Comparison of ENCODE assay signal across 29 cellular contexts in the genomic region with DNA sequence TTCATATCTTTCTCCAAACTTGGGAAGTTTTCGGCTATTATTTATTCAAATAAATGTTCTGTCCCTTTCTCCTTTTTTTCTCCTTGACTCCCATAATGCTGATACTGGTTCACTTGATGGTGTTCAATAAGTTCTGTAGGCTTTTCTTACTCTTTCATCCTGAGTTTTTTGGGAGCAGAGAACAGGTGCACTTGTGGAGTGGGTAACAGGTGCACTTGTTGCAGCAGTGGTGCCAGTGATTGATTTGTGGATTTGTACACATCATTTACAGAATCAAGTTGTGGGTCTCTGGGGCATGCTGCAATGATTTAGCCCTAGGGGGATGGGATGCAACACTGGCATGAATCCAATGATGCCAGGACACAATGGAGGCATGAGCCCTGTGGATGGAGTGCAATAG. TPM values are rescaled to one million over a fixed set of nuclear protein-coding genes. Genes with fewer than 3 reads are reported as not detected.
"Had no signal": no experiment of that assay in that cellular context is flagged by ENCODE, and none has a peak within 500 bp of the region (broad histone marks: within the 10 kb centered on the region; RNA-seq: fewer than 3 reads in every experiment).

No MANE protein-coding gene starts in this region.

- FAIRE-seq: urothelium cell line had no signal

- H3K9me3 ChIP-seq: suprapubic skin, testis, thyroid gland, transverse colon, upper lobe of right lung, uterus, vagina had no signal

- H3K27ac ChIP-seq: stomach, suprapubic skin, testis, thoracic aorta, thyroid gland, tibial artery, tibial nerve, transverse colon, upper lobe of left lung, upper lobe of right lung, uterus, vagina had no signal

- H3K36me3 ChIP-seq: stomach, suprapubic skin, thoracic aorta, thyroid gland, tibial artery, tibial nerve, transverse colon, upper lobe of left lung, upper lobe of right lung, uterus, vagina had no signal

- DNase-seq: stimulated activated CD4-positive, alpha-beta T cell treated with anti-CD3 and anti-CD28 coated beads, Interleukin-2, amount 100 ng/mL, for 48 hours; stimulated activated CD4-positive, alpha-beta T cell treated with anti-CD3 and anti-CD28 coated beads, Interleukin-4, amount 100 ng/mL, for 1 hour; stimulated activated CD4-positive, alpha-beta T cell treated with anti-CD3 and anti-CD28 coated beads, Interleukin-4, amount 100 ng/mL, for 24 hours; stimulated activated CD4-positive, alpha-beta T cell treated with anti-CD3 and anti-CD28 coated beads, Interleukin-4, amount 100 ng/mL, for 4 hours; stimulated activated CD8-positive, alpha-beta memory T cell treated with anti-CD3 and anti-CD28 coated beads, Interleukin-4, amount 100 ng/mL, for 48 hours; stimulated activated naive B cell treated with anti-CD40 and anti-IgM and Interleukin-4, amounts not matched to agents 10 μg/mL and 1 μg/mL and 100 μg/mL, for 72 hours; stimulated activated naive CD4-positive, alpha-beta T cell; stimulated activated naive CD4-positive, alpha-beta T cell treated with Interleukin-2 at 50 U/mL for 16 hours; stimulated activated naive CD8-positive, alpha-beta T cell treated with anti-CD3 and anti-CD28 coated beads, Interleukin-15, amount 100 ng/mL, for 72 hours; stimulated activated naive CD8-positive, alpha-beta T cell treated with anti-CD3 and anti-CD28 coated beads, Interleukin-15, Interleukin-2, amounts not matched to agents 100 U/mL and 50 U/mL, for 24 hours; stomach; substantia nigra; testis; thyroid gland; tibial artery; transverse colon; trophoblast cell; upper lobe of left lung; upper lobe of right lung; uterus had no signal

- ATAC-seq: stimulated activated effector memory CD8-positive, alpha-beta T cell treated with anti-CD3 and anti-CD28 coated beads, Interleukin-12 subunit alpha, Interleukin-12 subunit beta, amount 100 ng/mL, for 72 hours; stimulated activated memory B cell treated with anti-CD40 and anti-IgM and Interleukin-4, amounts not matched to agents 10 μg/mL and 1 μg/mL and 100 μg/mL, for 72 hours; stimulated activated naive B cell treated with anti-CD40 and anti-IgM and Interleukin-4, amounts not matched to agents 10 μg/mL and 1 μg/mL and 100 μg/mL, for 72 hours; stimulated activated naive CD8-positive, alpha-beta T cell treated with anti-CD3 and anti-CD28 coated beads, Interleukin-15, amount 100 ng/mL, for 72 hours; stimulated activated naive CD8-positive, alpha-beta T cell treated with anti-CD3 and anti-CD28 coated beads, Interleukin-15, Interleukin-2, amounts not matched to agents 100 U/mL and 50 U/mL, for 24 hours; upper lobe of right lung had no signal

- H3K4me3 ChIP-seq: stomach, suprapubic skin, testis, thoracic aorta, thyroid gland, tibial artery, tibial nerve, transverse colon, upper lobe of left lung, upper lobe of right lung, uterus, vagina had no signal

- H3K4me1 ChIP-seq: stomach, suprapubic skin, testis, thyroid gland, tibial artery, tibial nerve, transverse colon, upper lobe of left lung, upper lobe of right lung, uterus, vagina had no signal

RNA-seq across cellular contexts. Expression of a gene that starts 14.8 kb away (rescaled TPM):
- polyA plus RNA-seq: stomach, thymus, urinary bladder had no signal

RNA-seq across cellular contexts. Expression of a gene that starts 28.7 kb away (rescaled TPM):
- polyA plus RNA-seq: stomach, thymus, urinary bladder had no signal

RNA-seq across cellular contexts. Expression of a gene that starts 31.6 kb away (rescaled TPM):
- polyA plus RNA-seq: stomach, thymus, urinary bladder had no signal

RNA-seq across cellular contexts. Expression of a gene that starts 50.8 kb away (rescaled TPM):
- polyA plus RNA-seq: stomach, thymus, urinary bladder had no signal
